ENCODE assay signal across 11 cellular contexts in the genomic region with DNA sequence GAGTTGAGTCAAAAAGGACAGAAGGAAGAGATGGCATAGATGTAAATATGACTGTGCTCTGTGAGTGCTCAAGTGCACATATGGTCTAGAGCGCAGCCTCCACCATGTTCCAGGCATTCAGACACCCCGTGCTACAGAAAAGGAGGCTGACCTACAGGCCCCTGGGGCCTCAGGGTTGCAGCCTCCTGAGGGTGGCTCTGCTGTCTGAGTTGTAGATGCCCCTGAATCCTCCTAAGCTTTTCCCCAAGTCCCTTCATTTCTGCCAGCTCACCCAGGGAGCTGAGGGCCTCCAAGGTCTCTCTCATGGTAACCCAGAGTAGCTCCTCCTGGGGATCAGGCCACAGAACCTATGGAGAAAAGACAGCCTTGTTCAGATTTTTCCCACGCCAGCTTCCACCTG. TPM values are rescaled to one million over a fixed set of nuclear protein-coding genes. Genes with fewer than 3 reads are reported as not detected.
A peak's percentile ranks its signal among the peaks of the same experiment; 100 is the strongest.
DNase-seq lines count a peak whose midpoint lies in the region; ATAC-seq and TF ChIP-seq lines count a peak whose summit lies in the region.
"Had no signal": no experiment of that assay in that cellular context is flagged by ENCODE, and none has a peak within 500 bp of the region (broad histone marks: within the 10 kb centered on the region; RNA-seq: fewer than 3 reads in every experiment).

No MANE protein-coding gene starts in this region.

- H3K4me3 Mint-ChIP-seq in activated CD4-positive, alpha-beta T cell treated with anti-CD3 and anti-CD28 coated beads, Interleukin-2, amount 10 ng/mL, durations not matched to agents 24 days and 14 days: peak overlapping the region; percentile 15
- peak overlapping the region; percentile 46 to 87 (median 66) for H3K4me3 Mint-ChIP-seq in IgD-negative memory B cell
- H3K4me3 Mint-ChIP-seq in progenitor cell of endocrine pancreas (ENCODE audit: low read depth): peak overlapping the region; percentile 56

- H3K27me3 Mint-ChIP-seq in activated CD4-positive, alpha-beta T cell treated with anti-CD3 and anti-CD28 coated beads, Interleukin-2, amount 10 ng/mL, durations not matched to agents 24 days and 14 days: peaks cover 28% of the 10 kb centered on the region
- H3K27me3 Mint-ChIP-seq in IgD-negative memory B cell (peaks cover 1% of the 10 kb centered on the region), progenitor cell of endocrine pancreas (peaks cover 55% of the 10 kb centered on the region)

- no peak overlapping the region for H3K27ac ChIP-seq in ectodermal cell (ENCODE audit: insufficient read depth, low read depth, low read length, poor library complexity, severe bottlenecking)

- H3K36me3 Mint-ChIP-seq in activated CD4-positive, alpha-beta T cell treated with anti-CD3 and anti-CD28 coated beads, Interleukin-2, amount 10 ng/mL, durations not matched to agents 24 days and 14 days (ENCODE audit: low read depth): no peaks in the 10 kb centered on the region
- no peaks in the 10 kb centered on the region for H3K36me3 Mint-ChIP-seq in IgD-negative memory B cell
- H3K36me3 Mint-ChIP-seq in progenitor cell of endocrine pancreas (ENCODE audit: insufficient read depth): peaks cover 25% of the 10 kb centered on the region

- peaks cover 26% of the 10 kb centered on the region for H3K4me1 ChIP-seq in ectodermal cell (ENCODE audit: control insufficient read depth, insufficient read depth, low read length)

- H3K9me3 ChIP-seq in ectodermal cell (ENCODE audit: control insufficient read depth, low read length): no peaks in the 10 kb centered on the region

- TF ChIP-seq CTCF in progenitor cell of endocrine pancreas (IDR thresholded peaks at IDR 0.05; ENCODE audit: unreplicated experiment): no peak

- H3K27me3 ChIP-seq in ectodermal cell (ENCODE audit: control insufficient read depth, insufficient read depth, low read length, poor library complexity, severe bottlenecking): peaks cover 80% of the 10 kb centered on the region

- peak overlapping the region; percentile 25 for H3K4me3 ChIP-seq in ectodermal cell (ENCODE audit: insufficient read depth, low read depth, low read length)

- no peak for DNase-seq in activated CD4-positive, alpha-beta T cell treated with anti-CD3 and anti-CD28 coated beads, Interleukin-2, amount 10 ng/mL, durations not matched to agents 24 days and 14 days
- no peak for DNase-seq in activated CD4-positive, alpha-beta T cell treated with anti-CD3 and anti-CD28 coated beads for 48 hours
- no peak for DNase-seq in progenitor cell of endocrine pancreas (ENCODE audit: low spot score, unreplicated experiment)
- no peak for DNase-seq in superior temporal gyrus (ENCODE audit: extremely low spot score)
- DNase-seq: activated gamma-delta T cell treated with Interleukin-2 at 50 U/mL for 16 hours, cortex of kidney, KG1 had no signal

- ATAC-seq in HG02981 (IDR thresholded peaks at IDR 0.05; ENCODE audit: unreplicated experiment) (no peak), GM21381 (IDR thresholded peaks at IDR 0.05; ENCODE audit: unreplicated experiment) (no peak)

- H3K27ac Mint-ChIP-seq in activated CD4-positive, alpha-beta T cell treated with anti-CD3 and anti-CD28 coated beads, Interleukin-2, amount 10 ng/mL, durations not matched to agents 24 days and 14 days: no peak overlapping the region
- peak overlapping the region; percentile 7 to 71 (median 57) for H3K27ac Mint-ChIP-seq in IgD-negative memory B cell
- no peak overlapping the region for H3K27ac Mint-ChIP-seq in progenitor cell of endocrine pancreas

- no peaks in the 10 kb centered on the region for H3K4me1 Mint-ChIP-seq in activated CD4-positive, alpha-beta T cell treated with anti-CD3 and anti-CD28 coated beads, Interleukin-2, amount 10 ng/mL, durations not matched to agents 24 days and 14 days
- H3K4me1 Mint-ChIP-seq in IgD-negative memory B cell (no peaks in the 10 kb centered on the region), progenitor cell of endocrine pancreas (ENCODE audit: low read depth) (peaks cover 7% of the 10 kb centered on the region)

- intact Hi-C loops in activated CD4-positive, alpha-beta T cell treated with anti-CD3 and anti-CD28 coated beads, Interleukin-2, amount 10 ng/mL, durations not matched to agents 24 days and 14 days (cut with micrococcal nuclease): loop anchor here (1.0 to 2.0 kb wide), 4 partner anchors 56 to 172 kb away; a partner anchor contains a TSS

- WGBS in ectodermal cell, 2 experiments: 90% methylated on average over 3 of the region's 3 CpGs

- H3K36me3 ChIP-seq in ectodermal cell (ENCODE audit: control insufficient read depth, insufficient read depth, low read length): no peaks in the 10 kb centered on the region

- H3K9me3 Mint-ChIP-seq in activated CD4-positive, alpha-beta T cell treated with anti-CD3 and anti-CD28 coated beads, Interleukin-2, amount 10 ng/mL, durations not matched to agents 24 days and 14 days: no peaks in the 10 kb centered on the region
- H3K9me3 Mint-ChIP-seq in IgD-negative memory B cell (peaks cover 0 to 2% (median 0%) of the 10 kb centered on the region in 3 donors), progenitor cell of endocrine pancreas (ENCODE audit: low read depth) (no peaks in the 10 kb centered on the region)

RNA-seq across cellular contexts. Expression of a gene that starts 2.7 kb away (rescaled TPM):
- total RNA-seq in activated CD4-positive, alpha-beta T cell treated with anti-CD3 and anti-CD28 coated beads, Interleukin-2, amount 10 ng/mL, durations not matched to agents 24 days and 14 days: 0.21 TPM in 1 of 2 replicates, not detected in the other
- polyA plus RNA-seq in IgD-negative memory B cell: not detected
- 7.2 TPM for polyA plus RNA-seq in ectodermal cell (2013, experiment 1 of 4)
- polyA plus RNA-seq in ectodermal cell (2013, experiment 2 of 4): 7.1 TPM
- 9.3 TPM for polyA plus RNA-seq in ectodermal cell (2013, experiment 3 of 4)
- 9.0 TPM for polyA plus RNA-seq in ectodermal cell (2013, experiment 4 of 4)
- 14.8 and 16.1 TPM in 2 replicates for total RNA-seq in progenitor cell of endocrine pancreas

Comparison
In these comparisons a context has a peak if more than half of its experiments do, and no peak if none do; other contexts are left out.
1. H3K27ac Mint-ChIP-seq: peak in IgD-negative memory B cell (3 of 3); none in activated CD4-positive, alpha-beta T cell treated with anti-CD3 and anti-CD28 coated beads, Interleukin-2, amount 10 ng/mL, durations not matched to agents 24 days and 14 days (single experiment) and progenitor cell of endocrine pancreas (single experiment).
2. H3K4me3 Mint-ChIP-seq: peak in every context shown above with its lines; median percentile 66 in IgD-negative memory B cell; 56 in progenitor cell of endocrine pancreas; 15 in activated CD4-positive, alpha-beta T cell treated with anti-CD3 and anti-CD28 coated beads, Interleukin-2, amount 10 ng/mL, durations not matched to agents 24 days and 14 days.
3. RNA of a gene that starts 2.7 kb away (total RNA-seq): 14.8 to 16.1 TPM in progenitor cell of endocrine pancreas; 0.21 TPM in activated CD4-positive, alpha-beta T cell treated with anti-CD3 and anti-CD28 coated beads, Interleukin-2, amount 10 ng/mL, durations not matched to agents 24 days and 14 days; every median in the first group is over 10 times any median in the second.